In the genomic region with DNA sequence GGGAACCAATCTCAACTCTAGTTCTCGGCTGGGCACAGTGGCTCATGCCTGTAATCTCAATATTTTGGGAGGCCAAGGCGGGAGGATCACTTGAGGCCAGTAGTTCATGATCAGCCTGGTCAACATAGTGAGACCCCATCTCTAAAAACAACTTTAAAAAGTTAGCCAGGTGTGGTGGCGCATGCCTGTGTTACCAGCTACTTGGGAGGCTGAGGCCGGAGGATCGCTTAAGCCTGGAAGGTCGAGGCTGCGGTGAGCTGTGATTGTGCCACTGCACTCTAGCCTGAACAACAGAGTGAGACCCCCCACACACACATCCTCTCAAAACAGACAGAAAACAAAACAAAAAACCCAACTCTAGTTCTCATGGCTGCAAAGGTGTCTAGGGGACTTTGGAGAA, we compare ENCODE assay signal across 1 cellular context.
TF ChIP-seq lines count a peak whose summit lies in the region.

No MANE protein-coding gene starts in this region.

TF ChIP-seq in HCT116, 20 proteins besides CTCF, POLR2A, EP300 and RAD21:
- TF ChIP-seq EZH2phosphoT487 (IDR thresholded peaks at IDR 0.05; ENCODE audit: borderline replicate concordance) (no peak), SIN3A (IDR thresholded peaks at IDR 0.05; ENCODE audit: low read depth) (no peak), JUND (IDR thresholded peaks at IDR 0.05) (no peak), ZNF274 (IDR thresholded peaks at IDR 0.05; ENCODE audit: low read depth, low read length) (no peak), ZFX (IDR thresholded peaks at IDR 0.05) (no peak), POLR2AphosphoS5 (IDR thresholded peaks at IDR 0.05; ENCODE audit: low read depth, low read length) (no peak), CEBPB (IDR thresholded peaks at IDR 0.05; ENCODE audit: low read depth) (no peak), CBX3 (IDR thresholded peaks at IDR 0.05; ENCODE audit: low read depth) (no peak), TCF7L2 (IDR thresholded peaks at IDR 0.05; ENCODE audit: borderline replicate concordance, extremely low read depth, insufficient read depth, insufficient read length) (no peak), ELF1 (IDR thresholded peaks at IDR 0.05; ENCODE audit: borderline replicate concordance, low read depth) (no peak), SP1 (IDR thresholded peaks at IDR 0.05; ENCODE audit: low read depth) (no peak), SRF (IDR thresholded peaks at IDR 0.05; ENCODE audit: low read depth) (no peak)
